Comparison of ENCODE assay signal across 7 cellular contexts in the genomic region with DNA sequence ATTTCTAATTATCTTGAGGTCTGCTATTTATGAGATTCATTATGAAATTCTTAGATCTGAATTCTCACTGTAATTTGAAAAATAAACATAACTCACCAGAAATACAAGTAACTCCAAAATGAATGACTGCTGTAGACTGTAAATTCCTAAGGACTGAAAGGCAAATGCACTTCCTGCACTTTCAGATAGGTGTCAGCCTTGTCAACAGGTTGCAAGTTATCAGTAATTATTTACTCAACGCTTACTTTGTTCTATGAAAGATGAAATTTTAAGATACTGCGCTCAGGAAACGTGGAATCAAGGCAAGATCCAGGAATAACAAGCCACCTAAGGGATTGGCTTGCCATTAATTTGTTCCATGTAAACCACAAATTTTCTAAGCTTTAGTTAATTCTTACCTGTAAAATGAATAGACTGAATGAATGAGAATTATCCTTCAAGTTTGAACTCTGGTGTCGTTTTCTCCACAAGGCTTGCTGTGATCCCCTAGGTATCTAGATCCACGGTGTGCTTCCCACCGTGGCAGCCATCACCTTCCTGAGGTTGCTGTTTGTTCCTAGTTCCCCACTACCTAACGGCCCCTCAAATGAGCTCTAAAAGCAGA. TPM values are rescaled to one million over a fixed set of nuclear protein-coding genes. Genes with fewer than 3 reads are reported as not detected.
A peak's percentile ranks its signal among the peaks of the same experiment; 100 is the strongest.
DNase-seq lines count a peak whose midpoint lies in the region; ATAC-seq, FAIRE-seq and TF ChIP-seq lines count a peak whose summit lies in the region.

No MANE protein-coding gene starts in this region.

- no peaks in the 10 kb centered on the region for H3K79me2 ChIP-seq in keratinocyte (ENCODE audit: control insufficient read depth, insufficient read depth, low read length)

- H3K9ac ChIP-seq in keratinocyte (ENCODE audit: control insufficient read depth, extremely low read depth, insufficient read depth, low read length): no peak overlapping the region

- TF ChIP-seq CTCF in keratinocyte (optimal IDR thresholded peaks at IDR 0.05 in 1 of 3, IDR thresholded peaks at IDR 0.05 in 1 of 3, conservative IDR thresholded peaks at IDR 0.05 in 1 of 3; ENCODE audit: extremely low read depth in 1 of 3, insufficient read depth in 2 of 3, low read length in 3 of 3) (peak in 2 of 3 experiments; percentile 76 to 93), vagina (IDR thresholded peaks at IDR 0.05) (peak; percentile 49 to 73 (median 55))

- no peak overlapping the region for H3K4me2 ChIP-seq in keratinocyte (ENCODE audit: control insufficient read depth, extremely low read depth, insufficient read depth, low read depth, low read length)

- no peaks in the 10 kb centered on the region for H3K9me1 ChIP-seq in keratinocyte (ENCODE audit: control insufficient read depth, extremely low read depth, insufficient read depth, low read length)

- H3K4me3 ChIP-seq in keratinocyte (ENCODE audit: control insufficient read depth in 2 of 3, extremely low read depth in 1 of 3, insufficient read depth in 2 of 3, low read depth in 1 of 3, low read length in 3 of 3) (no peak overlapping the region), vagina (no peak overlapping the region)

- ATAC-seq in GM21576 (IDR thresholded peaks at IDR 0.05; ENCODE audit: unreplicated experiment) (peak; percentile 78), GM18858 (IDR thresholded peaks at IDR 0.05; ENCODE audit: unreplicated experiment) (no peak)

- intact Hi-C loops in vagina (cut with DNase I): no loop called here

- H3K4me1 ChIP-seq in keratinocyte (ENCODE audit: control insufficient read depth, extremely low read depth, insufficient read depth, low read length) (peaks cover 18% of the 10 kb centered on the region), vagina (no peaks in the 10 kb centered on the region)

- DNase-seq in ELR (ENCODE audit: low read depth): peak; percentile 70
- DNase-seq in NCI-H146 treated with DMSO at 0.1 percent for 48 hours (lab: John Stamatoyannopoulos, UW; ENCODE audit: unreplicated experiment): peak; percentile 18
- peak; percentile 61 for DNase-seq in amniotic epithelial cell (ENCODE audit: low read depth)
- DNase-seq in keratinocyte (ENCODE audit: low read depth, low spot score): no peak
- no peak for DNase-seq in vagina (ENCODE audit: extremely low spot score in 2 of 2)

- no peak for TF ChIP-seq POLR2A in vagina (IDR thresholded peaks at IDR 0.05)

- FAIRE-seq in keratinocyte (lab: Jason Lieb, UNC): peak; percentile 67

- H3K36me3 ChIP-seq in keratinocyte (ENCODE audit: control insufficient read depth in 2 of 2, extremely low read depth in 1 of 2, insufficient read depth in 2 of 2, low read length in 2 of 2): peaks cover 14% of the 10 kb centered on the region in 2 experiments
- H3K36me3 ChIP-seq in vagina: peaks cover 0 to 18% of the 10 kb centered on the region in 2 donors

- no peak overlapping the region for H2AFZ ChIP-seq in keratinocyte (ENCODE audit: control insufficient read depth, low read length)

- H3K27me3 ChIP-seq in keratinocyte (ENCODE audit: control insufficient read depth, extremely low read depth, insufficient read depth, low read length): no peaks in the 10 kb centered on the region
- no peaks in the 10 kb centered on the region for H3K27me3 ChIP-seq in vagina

- dilution Hi-C loops in keratinocyte (cut with MboI; ENCODE audit: extremely low pct_ligation_motif_present, low sequenced_read_pairs): no loop called here

- H3K9me3 ChIP-seq in keratinocyte (ENCODE audit: control insufficient read depth, low read depth, low read length): no peaks in the 10 kb centered on the region
- H3K9me3 ChIP-seq in vagina: no peaks in the 10 kb centered on the region

- H3K27ac ChIP-seq in keratinocyte (ENCODE audit: control insufficient read depth, insufficient read depth, low read length): no peak overlapping the region
- H3K27ac ChIP-seq in vagina: no peak overlapping the region

- no peaks in the 10 kb centered on the region for H4K20me1 ChIP-seq in keratinocyte (ENCODE audit: control insufficient read depth, extremely low read depth, insufficient read depth, low read length)

RNA-seq across cellular contexts. Expression of gene DHX32, which starts 12.6 kb away (rescaled TPM):
- polyA plus RNA-seq in keratinocyte: 37.8 to 48.3 TPM (median 46.7 TPM) in 3 replicates
- 50.1 TPM for polyA plus RNA-seq in keratinocyte (2011; ENCODE audit: low read depth)
- 27.1 and 51.3 TPM in 2 replicates for polyA plus RNA-seq in keratinocyte (2011; cell fraction: cytosol; rRNA removed)
- 51.3 and 53.9 TPM in 2 replicates for polyA plus RNA-seq in keratinocyte (2011; cell fraction: nucleus; rRNA removed)
- 27.2 and 35.4 TPM in 2 replicates for polyA plus RNA-seq in keratinocyte (2012; ENCODE audit: low replicate concordance)
- polyA minus RNA-seq in keratinocyte: 10.7 to 64.3 TPM (median 49.7 TPM) in 3 replicates
- polyA minus RNA-seq in keratinocyte (2011; cell fraction: cytosol; rRNA and poly(A)+ RNA removed): 40.1 TPM
- 24.5 and 46.8 TPM in 2 replicates for polyA minus RNA-seq in keratinocyte (2011; cell fraction: nucleus; rRNA and poly(A)+ RNA removed)
- total RNA-seq in vagina: 30.2 TPM

RNA-seq across cellular contexts. Expression of gene FANK1, which starts 27.9 kb away (rescaled TPM):
- 7.3 to 14.8 TPM (median 13.4 TPM) in 3 replicates for polyA plus RNA-seq in keratinocyte
- polyA plus RNA-seq in keratinocyte (2011; ENCODE audit: low read depth): 10.9 TPM
- polyA plus RNA-seq in keratinocyte (2011; cell fraction: cytosol; rRNA removed): 12.1 and 14.5 TPM in 2 replicates
- polyA plus RNA-seq in keratinocyte (2011; cell fraction: nucleus; rRNA removed): 26.8 and 29.6 TPM in 2 replicates
- polyA plus RNA-seq in keratinocyte (2012; ENCODE audit: low replicate concordance): 5.7 and 9.0 TPM in 2 replicates
- 1.4 to 16.5 TPM (median 7.6 TPM) in 3 replicates for polyA minus RNA-seq in keratinocyte
- polyA minus RNA-seq in keratinocyte (2011; cell fraction: cytosol; rRNA and poly(A)+ RNA removed): 2.7 TPM
- polyA minus RNA-seq in keratinocyte (2011; cell fraction: nucleus; rRNA and poly(A)+ RNA removed): 5.3 and 18.5 TPM in 2 replicates
- total RNA-seq in vagina: 6.6 TPM

RNA-seq across cellular contexts. Expression of gene BCCIP, which starts 45.1 kb away (rescaled TPM):
- 41.9 to 102 TPM (median 76.1 TPM) in 3 replicates for polyA plus RNA-seq in keratinocyte
- 148 TPM for polyA plus RNA-seq in keratinocyte (2011; ENCODE audit: low read depth)
- polyA plus RNA-seq in keratinocyte (2011; cell fraction: cytosol; rRNA removed): 55.7 and 84.2 TPM in 2 replicates
- 29.5 and 47.8 TPM in 2 replicates for polyA plus RNA-seq in keratinocyte (2011; cell fraction: nucleus; rRNA removed)
- polyA plus RNA-seq in keratinocyte (2012; ENCODE audit: low replicate concordance): 55.9 and 89.4 TPM in 2 replicates
- polyA minus RNA-seq in keratinocyte: 1.6 to 27.0 TPM (median 10.7 TPM) in 3 replicates
- 39.3 TPM for polyA minus RNA-seq in keratinocyte (2011; cell fraction: cytosol; rRNA and poly(A)+ RNA removed)
- polyA minus RNA-seq in keratinocyte (2011; cell fraction: nucleus; rRNA and poly(A)+ RNA removed): 10.9 and 15.0 TPM in 2 replicates
- 30.9 TPM for total RNA-seq in vagina

RNA-seq across cellular contexts. Expression of gene UROS, which starts 45.4 kb away (rescaled TPM):
- 40.0 to 46.7 TPM (median 40.1 TPM) in 3 replicates for polyA plus RNA-seq in keratinocyte
- polyA plus RNA-seq in keratinocyte (2011; ENCODE audit: low read depth): 13.0 TPM
- 46.5 and 51.3 TPM in 2 replicates for polyA plus RNA-seq in keratinocyte (2011; cell fraction: cytosol; rRNA removed)
- 39.6 and 41.3 TPM in 2 replicates for polyA plus RNA-seq in keratinocyte (2011; cell fraction: nucleus; rRNA removed)
- polyA plus RNA-seq in keratinocyte (2012; ENCODE audit: low replicate concordance): 19.9 and 45.8 TPM in 2 replicates
- polyA minus RNA-seq in keratinocyte: 15.5 to 41.2 TPM (median 33.4 TPM) in 3 replicates
- 49.9 TPM for polyA minus RNA-seq in keratinocyte (2011; cell fraction: cytosol; rRNA and poly(A)+ RNA removed)
- polyA minus RNA-seq in keratinocyte (2011; cell fraction: nucleus; rRNA and poly(A)+ RNA removed): 17.9 and 28.9 TPM in 2 replicates
- total RNA-seq in vagina: 20.9 TPM

Comparison
In these comparisons a context has a peak if more than half of its experiments do, and no peak if none do; other contexts are left out.
1. DNase-seq: peak in ELR (single experiment), NCI-H146 treated with DMSO at 0.1 percent for 48 hours (single experiment) and amniotic epithelial cell (single experiment); none in keratinocyte (single experiment) and vagina (0 of 2).